ENCODE assay signal across 18 cellular contexts in genomic region chr4:40822781-40823180, GRCh38.
A peak's percentile ranks its signal among the peaks of the same experiment; 100 is the strongest.
DNase-seq lines count a peak whose midpoint lies in the region; ATAC-seq and TF ChIP-seq lines count a peak whose summit lies in the region.
"Had no signal": no experiment of that assay in that cellular context is flagged by ENCODE, and none has a peak within 500 bp of the region (broad histone marks: within the 10 kb centered on the region; RNA-seq: fewer than 3 reads in every experiment).

No MANE protein-coding gene starts in this region.

- H3K4me1 ChIP-seq in right atrium auricular region, result no peaks in the 10 kb centered on the region

- H3K9me3 Mint-ChIP-seq in osteocyte (ENCODE audit: unreplicated experiment), result no peaks in the 10 kb centered on the region

- H3K27me3 Mint-ChIP-seq in osteocyte (ENCODE audit: unreplicated experiment), result no peaks in the 10 kb centered on the region

- no peak overlapping the region for H3K27ac Mint-ChIP-seq in osteocyte (ENCODE audit: unreplicated experiment)
- H3K27ac Mint-ChIP-seq: CD4-positive, alpha-beta memory T cell had no signal

- ATAC-seq in Right ventricle myocardium superior (ENCODE audit: poor library complexity) (no peak), HG02610 (IDR thresholded peaks at IDR 0.05; ENCODE audit: unreplicated experiment) (no peak), GM19397 (IDR thresholded peaks at IDR 0.05; ENCODE audit: unreplicated experiment) (no peak)

- DNase-seq in right atrium auricular region (ENCODE audit: low spot score) (peak; percentile 38), Right ventricle myocardium superior (no peak), islet precursor cell (peak; percentile 46), osteocyte (ENCODE audit: extremely low spot score, unreplicated experiment) (peak; percentile 69), HCEC 1CT (no peak), DMS 273 treated with DMSO at 0.1 percent for 48 hours (lab: John Stamatoyannopoulos, UW) (no peak)
- DNase-seq: 8988T; CD4-positive, alpha-beta memory T cell; DMS79 treated with DMSO at 0.1 percent for 48 hours; GF-D8; GOT3; H7; IMR-90 had no signal

- no peaks in the 10 kb centered on the region for H3K27me3 ChIP-seq in right atrium auricular region
- H3K27me3 ChIP-seq: BLaER1 had no signal

- intact Hi-C loops in Right ventricle myocardium superior (cut with DNase I), result no loop called here

- TF ChIP-seq CTCF in right atrium auricular region (IDR thresholded peaks at IDR 0.05) (no peak), osteocyte (IDR thresholded peaks at IDR 0.05) (no peak)

- H3K4me1 Mint-ChIP-seq in osteocyte (ENCODE audit: unreplicated experiment), result no peaks in the 10 kb centered on the region
- H3K4me1 Mint-ChIP-seq: CD14-positive monocyte had no signal

- no peak overlapping the region for H3K27ac ChIP-seq in right atrium auricular region
- H3K27ac ChIP-seq: BLaER1, HL-60 had no signal

- H3K4me3 Mint-ChIP-seq in osteocyte (ENCODE audit: unreplicated experiment), result no peak overlapping the region
- H3K4me3 Mint-ChIP-seq: CD14-positive monocyte; CD4-positive, alpha-beta memory T cell had no signal

- H3K36me3 ChIP-seq in right atrium auricular region, result peaks cover 69% of the 10 kb centered on the region

- H3K4me3 ChIP-seq in right atrium auricular region, result no peak overlapping the region
- H3K4me3 ChIP-seq: BLaER1 had no signal

- no peaks in the 10 kb centered on the region for H3K9me3 ChIP-seq in right atrium auricular region

- H3K36me3 Mint-ChIP-seq in osteocyte (ENCODE audit: unreplicated experiment), result peaks cover 38% of the 10 kb centered on the region
- H3K36me3 Mint-ChIP-seq: CD4-positive, alpha-beta memory T cell had no signal

Comparison
In these comparisons a context has a peak if more than half of its experiments do, and no peak if none do; other contexts are left out.
1. DNase-seq: peak in right atrium auricular region (single experiment), islet precursor cell (single experiment) and osteocyte (single experiment); none in Right ventricle myocardium superior (single experiment), HCEC 1CT (single experiment) and DMS 273 treated with DMSO at 0.1 percent for 48 hours (single experiment).